1 cellular context compared by ENCODE assay signal in genomic region chr10:12068467-12069269, GRCh38.
TF ChIP-seq lines count a peak whose summit lies in the region.

A gene with protein sequence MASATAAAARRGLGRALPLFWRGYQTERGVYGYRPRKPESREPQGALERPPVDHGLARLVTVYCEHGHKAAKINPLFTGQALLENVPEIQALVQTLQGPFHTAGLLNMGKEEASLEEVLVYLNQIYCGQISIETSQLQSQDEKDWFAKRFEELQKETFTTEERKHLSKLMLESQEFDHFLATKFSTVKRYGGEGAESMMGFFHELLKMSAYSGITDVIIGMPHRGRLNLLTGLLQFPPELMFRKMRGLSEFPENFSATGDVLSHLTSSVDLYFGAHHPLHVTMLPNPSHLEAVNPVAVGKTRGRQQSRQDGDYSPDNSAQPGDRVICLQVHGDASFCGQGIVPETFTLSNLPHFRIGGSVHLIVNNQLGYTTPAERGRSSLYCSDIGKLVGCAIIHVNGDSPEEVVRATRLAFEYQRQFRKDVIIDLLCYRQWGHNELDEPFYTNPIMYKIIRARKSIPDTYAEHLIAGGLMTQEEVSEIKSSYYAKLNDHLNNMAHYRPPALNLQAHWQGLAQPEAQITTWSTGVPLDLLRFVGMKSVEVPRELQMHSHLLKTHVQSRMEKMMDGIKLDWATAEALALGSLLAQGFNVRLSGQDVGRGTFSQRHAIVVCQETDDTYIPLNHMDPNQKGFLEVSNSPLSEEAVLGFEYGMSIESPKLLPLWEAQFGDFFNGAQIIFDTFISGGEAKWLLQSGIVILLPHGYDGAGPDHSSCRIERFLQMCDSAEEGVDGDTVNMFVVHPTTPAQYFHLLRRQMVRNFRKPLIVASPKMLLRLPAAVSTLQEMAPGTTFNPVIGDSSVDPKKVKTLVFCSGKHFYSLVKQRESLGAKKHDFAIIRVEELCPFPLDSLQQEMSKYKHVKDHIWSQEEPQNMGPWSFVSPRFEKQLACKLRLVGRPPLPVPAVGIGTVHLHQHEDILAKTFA (plus strand): TSS chr10:12068954. CDS start chr10:12069034, 80 bp downstream.

TF ChIP-seq in GM12878, 131 proteins besides CTCF, POLR2A, EP300 and RAD21 (continued from another document and continues in another):
- TF ChIP-seq GATAD2B (conservative IDR thresholded peaks at IDR 0.05; ENCODE audit: low read depth), result peak; percentile 19
- no peak for TF ChIP-seq FOXK2 (IDR thresholded peaks at IDR 0.05)
- TF ChIP-seq WRNIP1 (IDR thresholded peaks at IDR 0.05; ENCODE audit: borderline replicate concordance, low read depth, low read length), result no peak
- TF ChIP-seq HDAC2 (IDR thresholded peaks at IDR 0.05), result no peak
- TF ChIP-seq, protein P1, sequence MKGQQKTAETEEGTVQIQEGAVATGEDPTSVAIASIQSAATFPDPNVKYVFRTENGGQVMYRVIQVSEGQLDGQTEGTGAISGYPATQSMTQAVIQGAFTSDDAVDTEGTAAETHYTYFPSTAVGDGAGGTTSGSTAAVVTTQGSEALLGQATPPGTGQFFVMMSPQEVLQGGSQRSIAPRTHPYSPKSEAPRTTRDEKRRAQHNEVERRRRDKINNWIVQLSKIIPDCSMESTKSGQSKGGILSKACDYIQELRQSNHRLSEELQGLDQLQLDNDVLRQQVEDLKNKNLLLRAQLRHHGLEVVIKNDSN (IDR thresholded peaks at IDR 0.05; ENCODE audit: borderline replicate concordance, extremely low read length, insufficient read depth, low read depth, low read length), result no peak
- TF ChIP-seq DPF2 (IDR thresholded peaks at IDR 0.05), result 0 out of 2 replicates have a peak, but pooled peaks have one; percentile 55
- peak; percentile 67; the same call in 1 of the 2 replicates for TF ChIP-seq ZNF687 (IDR thresholded peaks at IDR 0.05)
- TF ChIP-seq CEBPB (IDR thresholded peaks at IDR 0.05; ENCODE audit: borderline replicate concordance in 1 of 2, low read depth in 2 of 2, low read length in 2 of 2), result no peak
- TF ChIP-seq, protein P2, sequence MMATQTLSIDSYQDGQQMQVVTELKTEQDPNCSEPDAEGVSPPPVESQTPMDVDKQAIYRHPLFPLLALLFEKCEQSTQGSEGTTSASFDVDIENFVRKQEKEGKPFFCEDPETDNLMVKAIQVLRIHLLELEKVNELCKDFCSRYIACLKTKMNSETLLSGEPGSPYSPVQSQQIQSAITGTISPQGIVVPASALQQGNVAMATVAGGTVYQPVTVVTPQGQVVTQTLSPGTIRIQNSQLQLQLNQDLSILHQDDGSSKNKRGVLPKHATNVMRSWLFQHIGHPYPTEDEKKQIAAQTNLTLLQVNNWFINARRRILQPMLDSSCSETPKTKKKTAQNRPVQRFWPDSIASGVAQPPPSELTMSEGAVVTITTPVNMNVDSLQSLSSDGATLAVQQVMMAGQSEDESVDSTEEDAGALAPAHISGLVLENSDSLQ (IDR thresholded peaks at IDR 0.05), result peak; percentile 64
- peak in 1 of 2 experiments; percentile 45; a peak in 1 of 4 replicates for TF ChIP-seq ETV6 (conservative IDR thresholded peaks at IDR 0.05 in 1 of 2, IDR thresholded peaks at IDR 0.05 in 1 of 2; ENCODE audit: borderline replicate concordance in 1 of 2, low read depth in 1 of 2)
- peak; percentile 91 for TF ChIP-seq EED (IDR thresholded peaks at IDR 0.05; ENCODE audit: low read depth)
- TF ChIP-seq MYB (IDR thresholded peaks at IDR 0.05; ENCODE audit: borderline replicate concordance, low read depth, low read length), result no peak
- no peak for TF ChIP-seq JUND (IDR thresholded peaks at IDR 0.05; ENCODE audit: low read depth, low read length)
- no peak for TF ChIP-seq ZNF622 (IDR thresholded peaks at IDR 0.05)
- peak; percentile 1 for TF ChIP-seq USF2 (IDR thresholded peaks at IDR 0.05; ENCODE audit: borderline replicate concordance, low read depth, low read length)
- TF ChIP-seq, protein P3, sequence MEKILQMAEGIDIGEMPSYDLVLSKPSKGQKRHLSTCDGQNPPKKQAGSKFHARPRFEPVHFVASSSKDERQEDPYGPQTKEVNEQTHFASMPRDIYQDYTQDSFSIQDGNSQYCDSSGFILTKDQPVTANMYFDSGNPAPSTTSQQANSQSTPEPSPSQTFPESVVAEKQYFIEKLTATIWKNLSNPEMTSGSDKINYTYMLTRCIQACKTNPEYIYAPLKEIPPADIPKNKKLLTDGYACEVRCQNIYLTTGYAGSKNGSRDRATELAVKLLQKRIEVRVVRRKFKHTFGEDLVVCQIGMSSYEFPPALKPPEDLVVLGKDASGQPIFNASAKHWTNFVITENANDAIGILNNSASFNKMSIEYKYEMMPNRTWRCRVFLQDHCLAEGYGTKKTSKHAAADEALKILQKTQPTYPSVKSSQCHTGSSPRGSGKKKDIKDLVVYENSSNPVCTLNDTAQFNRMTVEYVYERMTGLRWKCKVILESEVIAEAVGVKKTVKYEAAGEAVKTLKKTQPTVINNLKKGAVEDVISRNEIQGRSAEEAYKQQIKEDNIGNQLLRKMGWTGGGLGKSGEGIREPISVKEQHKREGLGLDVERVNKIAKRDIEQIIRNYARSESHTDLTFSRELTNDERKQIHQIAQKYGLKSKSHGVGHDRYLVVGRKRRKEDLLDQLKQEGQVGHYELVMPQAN (conservative IDR thresholded peaks at IDR 0.05), result peak; percentile 87
- TF ChIP-seq CHD2 (IDR thresholded peaks at IDR 0.05; ENCODE audit: borderline replicate concordance, low read depth, low read length), result peak; percentile 79; the same call in 1 of the 2 replicates
- TF ChIP-seq CBX5 (IDR thresholded peaks at IDR 0.05; ENCODE audit: low read depth), result peak; percentile 84; the same call in 1 of the 2 replicates
- TF ChIP-seq ATF3 (IDR thresholded peaks at IDR 0.05; ENCODE audit: borderline replicate concordance, extremely low read depth, low read depth, low read length), result no peak
- TF ChIP-seq ZNF207 (IDR thresholded peaks at IDR 0.05; ENCODE audit: borderline replicate concordance), result peak; percentile 56; the same call in 1 of the 2 replicates
- TF ChIP-seq MAX (IDR thresholded peaks at IDR 0.05; ENCODE audit: low read depth, low read length), result no peak; the same call in 1 of the 2 replicates
- TF ChIP-seq TCF12 (IDR thresholded peaks at IDR 0.05; ENCODE audit: low read depth, low read length), result peak; percentile 73; the same call in 1 of the 2 replicates
- TF ChIP-seq SREBF1 (IDR thresholded peaks at IDR 0.05; ENCODE audit: low read length), result no peak
- TF ChIP-seq SRF (IDR thresholded peaks at IDR 0.05; ENCODE audit: low read depth in 2 of 2, low read length in 2 of 2), result no peak
- TF ChIP-seq PAX5 (IDR thresholded peaks at IDR 0.05; ENCODE audit: borderline replicate concordance, low read depth, low read length), result no peak
- TF ChIP-seq RELB (IDR thresholded peaks at IDR 0.05; ENCODE audit: low read depth), result peak; percentile 84
- peak in 1 of 2 experiments; percentile 50; a peak in 1 of 3 replicates for TF ChIP-seq EGR1 (IDR thresholded peaks at IDR 0.05; ENCODE audit: borderline replicate concordance in 1 of 2, low read depth in 2 of 2, low read length in 2 of 2)
- no peak; the same call in 1 of the 2 replicates for TF ChIP-seq SMC3 (IDR thresholded peaks at IDR 0.05; ENCODE audit: borderline replicate concordance, low read length)
- no peak for TF ChIP-seq NR2C2 (IDR thresholded peaks at IDR 0.05; ENCODE audit: borderline replicate concordance, control insufficient read depth, insufficient read length, low read depth)
- TF ChIP-seq HDAC6 (IDR thresholded peaks at IDR 0.05; ENCODE audit: unreplicated experiment), result no peak
- no peak for TF ChIP-seq CHD1 (IDR thresholded peaks at IDR 0.05; ENCODE audit: low read depth, low read length)
- TF ChIP-seq RCOR1 (conservative IDR thresholded peaks at IDR 0.05; ENCODE audit: low read depth, low read length), result no peak
- TF ChIP-seq MXI1 (IDR thresholded peaks at IDR 0.05; ENCODE audit: low read depth, low read length), result peak; percentile 76
- TF ChIP-seq KLF5 (IDR thresholded peaks at IDR 0.05; ENCODE audit: partially characterized antibody), result peak; percentile 33
- TF ChIP-seq, protein P4, sequence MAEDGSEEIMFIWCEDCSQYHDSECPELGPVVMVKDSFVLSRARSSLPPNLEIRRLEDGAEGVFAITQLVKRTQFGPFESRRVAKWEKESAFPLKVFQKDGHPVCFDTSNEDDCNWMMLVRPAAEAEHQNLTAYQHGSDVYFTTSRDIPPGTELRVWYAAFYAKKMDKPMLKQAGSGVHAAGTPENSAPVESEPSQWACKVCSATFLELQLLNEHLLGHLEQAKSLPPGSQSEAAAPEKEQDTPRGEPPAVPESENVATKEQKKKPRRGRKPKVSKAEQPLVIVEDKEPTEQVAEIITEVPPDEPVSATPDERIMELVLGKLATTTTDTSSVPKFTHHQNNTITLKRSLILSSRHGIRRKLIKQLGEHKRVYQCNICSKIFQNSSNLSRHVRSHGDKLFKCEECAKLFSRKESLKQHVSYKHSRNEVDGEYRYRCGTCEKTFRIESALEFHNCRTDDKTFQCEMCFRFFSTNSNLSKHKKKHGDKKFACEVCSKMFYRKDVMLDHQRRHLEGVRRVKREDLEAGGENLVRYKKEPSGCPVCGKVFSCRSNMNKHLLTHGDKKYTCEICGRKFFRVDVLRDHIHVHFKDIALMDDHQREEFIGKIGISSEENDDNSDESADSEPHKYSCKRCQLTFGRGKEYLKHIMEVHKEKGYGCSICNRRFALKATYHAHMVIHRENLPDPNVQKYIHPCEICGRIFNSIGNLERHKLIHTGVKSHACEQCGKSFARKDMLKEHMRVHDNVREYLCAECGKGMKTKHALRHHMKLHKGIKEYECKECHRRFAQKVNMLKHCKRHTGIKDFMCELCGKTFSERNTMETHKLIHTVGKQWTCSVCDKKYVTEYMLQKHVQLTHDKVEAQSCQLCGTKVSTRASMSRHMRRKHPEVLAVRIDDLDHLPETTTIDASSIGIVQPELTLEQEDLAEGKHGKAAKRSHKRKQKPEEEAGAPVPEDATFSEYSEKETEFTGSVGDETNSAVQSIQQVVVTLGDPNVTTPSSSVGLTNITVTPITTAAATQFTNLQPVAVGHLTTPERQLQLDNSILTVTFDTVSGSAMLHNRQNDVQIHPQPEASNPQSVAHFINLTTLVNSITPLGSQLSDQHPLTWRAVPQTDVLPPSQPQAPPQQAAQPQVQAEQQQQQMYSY (CRISPR knock-in tag; IDR thresholded peaks at IDR 0.05), result no peak
